In the genomic region with DNA sequence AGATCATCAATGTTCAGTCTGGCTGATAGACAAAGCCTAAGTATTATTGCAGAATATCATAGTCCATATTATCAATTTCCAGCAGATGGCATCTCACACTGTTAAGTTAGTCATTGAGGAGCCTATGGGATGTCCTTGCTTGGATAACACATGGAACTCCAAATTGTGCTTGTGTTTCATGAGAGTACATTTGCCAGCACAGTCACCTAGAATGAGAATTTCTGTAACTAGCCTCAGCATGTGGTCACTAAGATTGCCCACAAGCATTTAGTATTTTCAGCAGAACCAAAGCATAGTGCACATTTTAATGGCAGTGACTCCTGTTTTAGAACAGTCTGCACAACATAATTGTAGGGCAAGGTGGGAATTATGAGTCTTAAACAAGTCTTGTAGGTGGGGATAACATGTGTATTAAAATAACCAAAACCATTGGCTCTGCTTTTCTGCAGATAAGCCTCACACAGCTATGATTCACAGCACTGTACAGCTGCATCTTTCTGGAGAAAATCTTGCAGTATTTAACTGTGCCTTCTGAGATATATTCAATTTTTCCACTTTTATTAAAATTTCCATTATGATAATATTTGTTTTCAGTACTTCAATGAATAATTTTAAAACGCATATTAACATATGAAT, we compare ENCODE assay signal across 10 cellular contexts.
A peak's percentile ranks its signal among the peaks of the same experiment; 100 is the strongest.
DNase-seq lines count a peak whose midpoint lies in the region; ATAC-seq and TF ChIP-seq lines count a peak whose summit lies in the region.
"Had no signal": no experiment of that assay in that cellular context is flagged by ENCODE, and none has a peak within 500 bp of the region (broad histone marks: within the 10 kb centered on the region; RNA-seq: fewer than 3 reads in every experiment).

No MANE protein-coding gene starts in this region.

- no peak overlapping the region for H3K4me2 ChIP-seq in PC-3 (ENCODE audit: low read length)

- peak; percentile 97 for ATAC-seq in PC-3
- ATAC-seq in GM21423 (IDR thresholded peaks at IDR 0.05; ENCODE audit: unreplicated experiment) = no peak
- no peak for ATAC-seq in CD4-positive, alpha-beta T cell (ENCODE audit: poor library complexity)
- ATAC-seq in GM19324 (IDR thresholded peaks at IDR 0.05; ENCODE audit: low FRiP score, unreplicated experiment) = no peak

- POLR2A ChIA-PET in PC-3 (lab: Charles Lee; ENCODE audit: unreplicated experiment) = no interaction called here
- POLR2A ChIA-PET in GM10248 (lab: Yijun Ruan, JAX) = no interaction called here
- POLR2A ChIA-PET in CD4-positive, alpha-beta T cell (lab: Charles Lee) = no interaction called here

- H2AFZ ChIP-seq in PC-3 (ENCODE audit: low read length) = peak overlapping the region; percentile 52; the same call in 1 of the 2 replicates

- no peaks in the 10 kb centered on the region for H3K9me2 ChIP-seq in PC-3 (replicated peaks; ENCODE audit: low read length)

- H3K4me1 Mint-ChIP-seq in CD4-positive, alpha-beta T cell (ENCODE audit: low read depth) = no peaks in the 10 kb centered on the region
- H3K4me1 Mint-ChIP-seq: memory B cell had no signal

- H3K27ac Mint-ChIP-seq in CD4-positive, alpha-beta T cell = no peak overlapping the region
- H3K27ac Mint-ChIP-seq: memory B cell had no signal

- H3K4me1 ChIP-seq in PC-3 (ENCODE audit: insufficient read depth, low read length) = peaks cover 4% of the 10 kb centered on the region; the same call in 1 of the 2 replicates

- no peaks in the 10 kb centered on the region for H3K36me3 ChIP-seq in PC-3 (ENCODE audit: low read depth, low read length)

- H3K36me3 Mint-ChIP-seq in CD4-positive, alpha-beta T cell (ENCODE audit: low read depth) = no peaks in the 10 kb centered on the region
- H3K36me3 Mint-ChIP-seq: memory B cell had no signal

- H4K20me1 ChIP-seq in PC-3 (ENCODE audit: low read length) = no peaks in the 10 kb centered on the region

- no peaks in the 10 kb centered on the region for H3K9me3 ChIP-seq in PC-3 (ENCODE audit: low read length)
- no peaks in the 10 kb centered on the region for H3K9me3 ChIP-seq in CD4-positive, alpha-beta T cell (ENCODE audit: control insufficient read depth, low read length)

- H3K27me3 ChIP-seq in PC-3 (ENCODE audit: low read length) = no peaks in the 10 kb centered on the region
- no peaks in the 10 kb centered on the region for H3K27me3 ChIP-seq in CD4-positive, alpha-beta T cell (ENCODE audit: control insufficient read depth, insufficient read depth, low read length)

- no peak overlapping the region for H3K4me3 ChIP-seq in PC-3 (ENCODE audit: low read length)

- no peaks in the 10 kb centered on the region for H3K79me2 ChIP-seq in PC-3 (ENCODE audit: low read length)

- peak overlapping the region; percentile 21; the same call in 1 of the 2 replicates for H3K9ac ChIP-seq in PC-3 (ENCODE audit: low read length)

- intact Hi-C loops in PC-3 (cut with micrococcal nuclease) = loop anchor here (1.0 to 10.0 kb wide), 8 partner anchors 119 to 883 kb away; partner anchors contain the start of gene SOX9
- intact Hi-C loops in CD4-positive, alpha-beta T cell (cut with DNase I, micrococcal nuclease) = no loop called here

- DNase-seq in AG08396 (ENCODE audit: low spot score) (peak; percentile 28), HT1080 (ENCODE audit: low read depth) (peak; percentile 59), PC-3 (peak; percentile 87), hepatic stellate cell (ENCODE audit: low spot score) (peak; percentile 15), GM10248 (ENCODE audit: extremely low spot score) (no peak)
- DNase-seq in CD4-positive, alpha-beta T cell = no peak
- DNase-seq: T-helper 1 cell had no signal

- H3K27me3 Mint-ChIP-seq in CD4-positive, alpha-beta T cell = no peaks in the 10 kb centered on the region
- H3K27me3 Mint-ChIP-seq: memory B cell had no signal

- no TSS peak for BruUV-seq in PC-3 (replicated peaks; lab: Mats Ljungman, UMichigan)

- CTCF ChIA-PET in PC-3 (lab: Charles Lee) = interaction anchor here (0.6 kb wide), 1 partner anchor 532 kb away, joined by 3 read pairs; no protein-coding TSS in a partner anchor
- CTCF ChIA-PET in GM10248 (lab: Yijun Ruan, JAX) = no interaction called here
- CTCF ChIA-PET in CD4-positive, alpha-beta T cell (lab: Charles Lee) = no interaction called here

- no peak overlapping the region for H3K4me3 Mint-ChIP-seq in CD4-positive, alpha-beta T cell
- H3K4me3 Mint-ChIP-seq: memory B cell had no signal

- peaks cover 5% of the 10 kb centered on the region for H3K9me3 Mint-ChIP-seq in CD4-positive, alpha-beta T cell

- no peaks in the 10 kb centered on the region for H3F3A ChIP-seq in PC-3 (ENCODE audit: low read length, unreplicated experiment)

- peak overlapping the region; percentile 32 for H3K27ac ChIP-seq in PC-3 (ENCODE audit: low read length)
- no peak overlapping the region for H3K27ac ChIP-seq in CD4-positive, alpha-beta T cell (ENCODE audit: low read depth, low read length)

- peak; percentile 85 for TF ChIP-seq CTCF in PC-3 (conservative IDR thresholded peaks at IDR 0.05; ENCODE audit: low read depth, low read length)
- no peak for TF ChIP-seq CTCF in GM10248 (IDR thresholded peaks at IDR 0.05; ENCODE audit: control extremely low read depth, extremely low read depth, low read depth, missing control alignments)
- no peak for TF ChIP-seq CTCF in CD4-positive, alpha-beta T cell (IDR thresholded peaks at IDR 0.05)

Comparison
In these comparisons a context has a peak if more than half of its experiments do, and no peak if none do; other contexts are left out.
1. DNase-seq: peak in AG08396 (single experiment), HT1080 (single experiment), PC-3 (single experiment) and hepatic stellate cell (single experiment); none in GM10248 (single experiment) and CD4-positive, alpha-beta T cell (0 of 10).